In genomic region chr2:23624915-23625314, GRCh38 we compare ENCODE assay signal across 16 cellular contexts.
DNase-seq lines count a peak whose midpoint lies in the region; FAIRE-seq and TF ChIP-seq lines count a peak whose summit lies in the region.
"Had no signal": no experiment of that assay in that cellular context is flagged by ENCODE, and none has a peak within 500 bp of the region (broad histone marks: within the 10 kb centered on the region; RNA-seq: fewer than 3 reads in every experiment).

No MANE protein-coding gene starts in this region.

- H3K27me3 ChIP-seq in SU-DHL-6 (ENCODE audit: low read length), result no peaks in the 10 kb centered on the region
- no peaks in the 10 kb centered on the region for H3K27me3 ChIP-seq in spleen (replicated peaks in 1 of 7)

- H3K27ac Mint-ChIP-seq in endothelial cell (ENCODE audit: unreplicated experiment) (peak overlapping the region; percentile 6), nephron (peak overlapping the region; percentile 2 to 48 (median 21))
- H3K27ac Mint-ChIP-seq: B cell; CD8-positive, alpha-beta T cell; H9 had no signal

- no peaks in the 10 kb centered on the region for H3K36me3 ChIP-seq in SU-DHL-6 (ENCODE audit: low read length)
- H3K36me3 ChIP-seq in spleen, result no peaks in the 10 kb centered on the region
- H3K36me3 ChIP-seq: BLaER1 treated with 17β-estradiol and CSF1 and Interleukin-3, amounts not matched to agents 10 nM and 100 nM had no signal

- no peak overlapping the region for H3K9ac ChIP-seq in SU-DHL-6 (ENCODE audit: low read length)
- H3K9ac ChIP-seq: BLaER1 treated with 17β-estradiol and CSF1 and Interleukin-3, amounts not matched to agents 10 nM and 100 nM had no signal

- peaks cover 21% of the 10 kb centered on the region for H3K4me1 Mint-ChIP-seq in endothelial cell (ENCODE audit: unreplicated experiment)
- peaks cover 70% of the 10 kb centered on the region for H3K4me1 Mint-ChIP-seq in nephron
- H3K4me1 Mint-ChIP-seq: B cell had no signal

- no peak for DNase-seq in endothelial cell (ENCODE audit: low spot score)
- DNase-seq in spleen, result peak; percentile 22
- DNase-seq in NCI-H2227 (lab: John Stamatoyannopoulos, UW; ENCODE audit: unreplicated experiment), result no peak
- DNase-seq in NCI-H187 (lab: John Stamatoyannopoulos, UW), result no peak
- DNase-seq in NCI-H1048 (lab: John Stamatoyannopoulos, UW), result no peak
- no peak for DNase-seq in frontal cortex (ENCODE audit: low spot score in 2 of 2)
- DNase-seq: CD8-positive, alpha-beta T cell; EL; IMR-90 had no signal

- no peak for TF ChIP-seq CTCF in SU-DHL-6 (IDR thresholded peaks at IDR 0.05; ENCODE audit: insufficient read depth, low read length, poor library complexity, severe bottlenecking)
- no peak for TF ChIP-seq CTCF in endothelial cell (IDR thresholded peaks at IDR 0.05; ENCODE audit: unreplicated experiment)
- no peak for TF ChIP-seq CTCF in nephron (IDR thresholded peaks at IDR 0.05; ENCODE audit: unreplicated experiment in 3 of 3)
- no peak for TF ChIP-seq CTCF in spleen (IDR thresholded peaks at IDR 0.05 in 8 of 11, conservative IDR thresholded peaks at IDR 0.05 in 3 of 11)

- intact Hi-C loops in spleen (cut with DNase I; ENCODE audit: low total_unique reads), result no loop called here

- H3K27ac ChIP-seq in SU-DHL-6 (ENCODE audit: low read depth, low read length) (no peak overlapping the region), spleen (no peak overlapping the region)
- H3K27ac ChIP-seq: BLaER1 treated with 17β-estradiol and CSF1 and Interleukin-3, amounts not matched to agents 10 nM and 100 nM had no signal

- TF ChIP-seq POLR2A in spleen (IDR thresholded peaks at IDR 0.05), result no peak

- H2AFZ ChIP-seq in SU-DHL-6 (ENCODE audit: low read depth, low read length, severe bottlenecking), result peak overlapping the region; percentile 74

- H4K20me1 ChIP-seq in SU-DHL-6 (ENCODE audit: low read depth, low read length), result no peaks in the 10 kb centered on the region

- no peaks in the 10 kb centered on the region for H3K79me2 ChIP-seq in SU-DHL-6 (ENCODE audit: insufficient read depth, low read length)

- H3K9me3 Mint-ChIP-seq in endothelial cell (ENCODE audit: unreplicated experiment) (peaks cover 3% of the 10 kb centered on the region), nephron (peaks cover 6% of the 10 kb centered on the region)

- H3K27me3 Mint-ChIP-seq in endothelial cell (ENCODE audit: unreplicated experiment) (peaks cover 16% of the 10 kb centered on the region), nephron (ENCODE audit: low read depth) (peaks cover 13% of the 10 kb centered on the region)
- H3K27me3 Mint-ChIP-seq: B cell had no signal

- no peaks in the 10 kb centered on the region for H3F3A ChIP-seq in SU-DHL-6 (ENCODE audit: insufficient read depth)

- H3K9me2 ChIP-seq in SU-DHL-6 (replicated peaks; ENCODE audit: insufficient read depth, low read length), result no peaks in the 10 kb centered on the region

- H3K36me3 Mint-ChIP-seq in endothelial cell (ENCODE audit: low read depth, unreplicated experiment) (peaks cover 18% of the 10 kb centered on the region), nephron (ENCODE audit: low read depth) (peaks cover 7% of the 10 kb centered on the region)
- H3K36me3 Mint-ChIP-seq: CD8-positive, alpha-beta T cell had no signal

- WGBS in spleen, 5 donors, result 51 to 70% (median 55%) methylated on average over 4 of the region's 4 CpGs

- H3K9me3 ChIP-seq in SU-DHL-6 (ENCODE audit: insufficient read depth, low read length) (no peaks in the 10 kb centered on the region), spleen (peaks cover 0 to 18% (median 10%) of the 10 kb centered on the region in 8 donors)

- H3K4me3 Mint-ChIP-seq in endothelial cell (ENCODE audit: unreplicated experiment) (no peak overlapping the region), nephron (no peak overlapping the region)
- H3K4me3 Mint-ChIP-seq: B cell; CD8-positive, alpha-beta T cell; H9 had no signal

- H3K4me3 ChIP-seq in SU-DHL-6 (ENCODE audit: insufficient read depth, low read length, poor library complexity, severe bottlenecking), result no peak overlapping the region
- H3K4me3 ChIP-seq in spleen, result no peak overlapping the region
- H3K4me3 ChIP-seq: BLaER1 treated with 17β-estradiol and CSF1 and Interleukin-3, amounts not matched to agents 10 nM and 100 nM; GM12878 had no signal

- H3K4me1 ChIP-seq in spleen, result no peaks in the 10 kb centered on the region

- no peak for FAIRE-seq in frontal cortex (lab: Jason Lieb, UNC)
- FAIRE-seq: GM12878, GM19239 had no signal

- H3K4me2 ChIP-seq in SU-DHL-6 (ENCODE audit: low read depth, low read length, poor library complexity, severe bottlenecking), result no peak overlapping the region
- H3K4me2 ChIP-seq: BLaER1 treated with 17β-estradiol and CSF1 and Interleukin-3, amounts not matched to agents 10 nM and 100 nM had no signal
